In genomic region chr1:117068580-117068979, GRCh38 we compare ENCODE assay signal across 1 cellular context.
TF ChIP-seq lines count a peak whose summit lies in the region.

No MANE protein-coding gene starts in this region.

TF ChIP-seq in K562, 482 proteins besides CTCF, POLR2A, EP300 and RAD21:
- TF ChIP-seq PYGO2 (tag; IDR thresholded peaks at IDR 0.05) (no peak), ZEB2 (IDR thresholded peaks at IDR 0.05) (no peak), CCAR2 (IDR thresholded peaks at IDR 0.05; ENCODE audit: low read depth, low read length) (no peak), NCOA4 (IDR thresholded peaks at IDR 0.05; ENCODE audit: partially characterized antibody) (no peak)
